ENCODE assay signal across 8 cellular contexts in genomic region chr6:149864578-149865535, GRCh38. TPM values are rescaled to one million over a fixed set of nuclear protein-coding genes. Genes with fewer than 3 reads are reported as not detected.
DNase-seq lines count a peak whose midpoint lies in the region; ATAC-seq lines count a peak whose summit lies in the region.

No MANE protein-coding gene starts in this region.

- DNase-seq in 8988T, result peak; percentile 51
- peak; percentile 73 for DNase-seq in NCI-H1092 treated with DMSO at 0.1 percent for 48 hours (lab: John Stamatoyannopoulos, UW)
- DNase-seq in SW 1271 (lab: John Stamatoyannopoulos, UW), result peak; percentile 48 to 78
- peak in 1 of 2 donors; percentile 20 for DNase-seq in left colon

- H3K9me3 Mint-ChIP-seq in stimulated activated naive CD8-positive, alpha-beta T cell treated with anti-CD3 and anti-CD28 coated beads, Interleukin-15, Interleukin-2, amounts not matched to agents 100 ng/mL and 50 ng/mL, for 24 hours, result no peaks in the 10 kb centered on the region

- ATAC-seq in left colon (peak; percentile 46), HG02763 (IDR thresholded peaks at IDR 0.05; ENCODE audit: unreplicated experiment) (no peak)

- peaks cover 31% of the 10 kb centered on the region for H3K27me3 Mint-ChIP-seq in stimulated activated naive CD8-positive, alpha-beta T cell treated with anti-CD3 and anti-CD28 coated beads, Interleukin-15, Interleukin-2, amounts not matched to agents 100 ng/mL and 50 ng/mL, for 24 hours

- H3K4me3 ChIP-seq in GM08714 (ENCODE audit: low read length), result peak overlapping the region; percentile 58; the same call in 1 of the 2 replicates

- no peak overlapping the region for H3K27ac Mint-ChIP-seq in stimulated activated naive CD8-positive, alpha-beta T cell treated with anti-CD3 and anti-CD28 coated beads, Interleukin-15, Interleukin-2, amounts not matched to agents 100 ng/mL and 50 ng/mL, for 24 hours

- intact Hi-C loops in left colon (cut with DNase I, micrococcal nuclease), result no loop called here

- peak overlapping the region; percentile 94 for H3K27ac ChIP-seq in cingulate gyrus (ENCODE audit: low read depth, low read length)

- no peaks in the 10 kb centered on the region for H3K36me3 Mint-ChIP-seq in stimulated activated naive CD8-positive, alpha-beta T cell treated with anti-CD3 and anti-CD28 coated beads, Interleukin-15, Interleukin-2, amounts not matched to agents 100 ng/mL and 50 ng/mL, for 24 hours (ENCODE audit: low read depth)

- H3K4me3 Mint-ChIP-seq in stimulated activated naive CD8-positive, alpha-beta T cell treated with anti-CD3 and anti-CD28 coated beads, Interleukin-15, Interleukin-2, amounts not matched to agents 100 ng/mL and 50 ng/mL, for 24 hours, result peak overlapping the region; percentile 54

- H3K4me1 Mint-ChIP-seq in stimulated activated naive CD8-positive, alpha-beta T cell treated with anti-CD3 and anti-CD28 coated beads, Interleukin-15, Interleukin-2, amounts not matched to agents 100 ng/mL and 50 ng/mL, for 24 hours (ENCODE audit: low read depth), result peaks cover 5% of the 10 kb centered on the region

RNA-seq across cellular contexts. Expression of gene LRP11, which starts 0.7 kb away (rescaled TPM):
- 10 to 100 TPM; 21.9 to 22.2 TPM for total RNA-seq in left colon

RNA-seq across cellular contexts. Expression of gene RAET1E, which starts 33.1 kb away (rescaled TPM):
- total RNA-seq in left colon, result under 1 TPM in 1 of 2 donors, not detected in 1; 0.61 TPM

RNA-seq across cellular contexts. Expression of gene RAET1G, which starts 58.1 kb away (rescaled TPM):
- not detected for total RNA-seq in left colon
